ENCODE assay signal across 15 cellular contexts in the genomic region with DNA sequence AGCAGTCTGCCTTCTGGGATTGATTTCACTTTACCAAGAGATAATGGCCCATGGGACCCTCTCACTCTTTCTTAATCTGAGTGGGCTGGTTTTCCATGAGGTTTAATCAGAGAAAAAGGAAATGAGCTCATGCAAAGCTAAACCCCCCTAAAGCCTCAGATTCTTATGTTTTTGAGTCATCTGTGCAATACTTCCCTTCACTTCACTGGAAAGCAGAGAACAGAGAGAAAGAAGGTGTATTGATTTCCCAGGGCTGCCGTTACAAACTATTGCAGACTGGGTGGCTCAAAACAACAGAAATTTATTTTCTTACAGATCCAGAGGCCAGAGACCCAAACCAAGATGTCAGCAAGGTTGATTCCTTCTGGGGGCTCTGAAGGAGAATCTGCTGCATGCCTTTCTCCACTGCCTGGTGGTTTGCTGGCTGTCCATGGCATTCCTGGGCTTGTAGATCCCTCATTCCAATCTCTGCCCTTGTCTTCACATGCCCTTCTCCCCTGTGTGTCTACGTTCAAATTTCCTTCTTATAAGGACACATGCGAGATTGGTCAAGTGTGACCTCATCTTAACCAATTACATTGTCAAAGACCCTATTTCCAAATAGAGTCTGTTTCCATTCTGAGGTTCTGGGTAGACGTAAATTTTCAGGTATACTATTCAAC.
A peak's percentile ranks its signal among the peaks of the same experiment; 100 is the strongest.
DNase-seq lines count a peak whose midpoint lies in the region; TF ChIP-seq lines count a peak whose summit lies in the region.
"Had no signal": no experiment of that assay in that cellular context is flagged by ENCODE, and none has a peak within 500 bp of the region (broad histone marks: within the 10 kb centered on the region; RNA-seq: fewer than 3 reads in every experiment).

No MANE protein-coding gene starts in this region.

- CTCF ChIA-PET in AG04450 (lab: Charles Lee), result interaction anchor here (0.7 kb wide), 1 partner anchor 32 kb away, joined by 7 read pairs; no protein-coding TSS in a partner anchor

- no peaks in the 10 kb centered on the region for H3K4me1 ChIP-seq in prostate gland (replicated peaks)
- no peaks in the 10 kb centered on the region for H3K4me1 ChIP-seq in effector memory CD4-positive, alpha-beta T cell (ENCODE audit: control insufficient read depth, insufficient read depth, low read length, poor library complexity, severe bottlenecking)

- POLR2A ChIA-PET in AG04450 (lab: Yijun Ruan, JAX), result interaction anchor here (0.7 to 1.6 kb wide), 2 partner anchors 43 to 85 kb away, joined by 5 to 10 read pairs; a partner anchor contains a TSS

- peak; percentile 42 for DNase-seq in AG04450 (ENCODE audit: low read depth, low spot score)
- peak; percentile 66 for DNase-seq in HS-5 (ENCODE audit: low read depth)
- peak; percentile 66 for DNase-seq in brain microvascular endothelial cell
- peak; percentile 69 for DNase-seq in kidney glomerular epithelial cell (lab: John Stamatoyannopoulos, UW)
- no peak for DNase-seq in prostate gland (ENCODE audit: low spot score)
- no peak for DNase-seq in activated naive CD4-positive, alpha-beta T cell treated with anti-CD3 and anti-CD28 coated beads, Interleukin-2, amount 50 U/mL, for 16 hours
- DNase-seq in substantia nigra (lab: John Stamatoyannopoulos, UW), result no peak
- DNase-seq in effector memory CD4-positive, alpha-beta T cell, result no peak
- DNase-seq: activated B cell treated with CpG ODN at 0.5 μM for 24 hours; CD4-positive, CD25-positive, alpha-beta regulatory T cell; head of caudate nucleus; Kasumi-1; Right ventricle myocardium superior; transverse colon had no signal

- TF ChIP-seq CTCF in AG04450 (IDR thresholded peaks at IDR 0.05; ENCODE audit: low read depth, low read length) (no peak), brain microvascular endothelial cell (IDR thresholded peaks at IDR 0.05; ENCODE audit: low read depth, low read length, missing control alignments) (no peak), prostate gland (IDR thresholded peaks at IDR 0.05) (no peak)

- intact Hi-C loops in prostate gland (cut with DNase I), result no loop called here

- in situ Hi-C loops in brain microvascular endothelial cell (cut with HindIII; ENCODE audit: low pct_ligation_motif_present, low sequenced_read_pairs), result no loop called here

- 82% methylated on average over 4 of the region's 4 CpGs for WGBS in prostate gland

- H3K9me3 ChIP-seq in AG04450 (ENCODE audit: control insufficient read depth, insufficient read depth, low read length) (no peaks in the 10 kb centered on the region), prostate gland (no peaks in the 10 kb centered on the region)
- H3K9me3 ChIP-seq in effector memory CD4-positive, alpha-beta T cell (ENCODE audit: control insufficient read depth, low read length), result no peaks in the 10 kb centered on the region
- H3K9me3 ChIP-seq: transverse colon had no signal

- H3K36me3 ChIP-seq in brain microvascular endothelial cell (replicated peaks), result no peaks in the 10 kb centered on the region
- no peaks in the 10 kb centered on the region for H3K36me3 ChIP-seq in prostate gland
- no peaks in the 10 kb centered on the region for H3K36me3 ChIP-seq in effector memory CD4-positive, alpha-beta T cell (ENCODE audit: control insufficient read depth, insufficient read depth, low read length)
- H3K36me3 ChIP-seq: transverse colon had no signal

- no peak for TF ChIP-seq POLR2A in prostate gland (IDR thresholded peaks at IDR 0.05)

- H3K27ac ChIP-seq in AG04450 (ENCODE audit: low read depth, low read length) (peak overlapping the region; percentile 94), brain microvascular endothelial cell (peak overlapping the region; percentile 95), prostate gland (no peak overlapping the region), substantia nigra (ENCODE audit: low read depth, low read length, poor library complexity, severe bottlenecking) (no peak overlapping the region)
- H3K27ac ChIP-seq in effector memory CD4-positive, alpha-beta T cell (ENCODE audit: insufficient read depth, low read length, poor library complexity, severe bottlenecking), result no peak overlapping the region
- H3K27ac ChIP-seq: transverse colon had no signal

- H3K4me3 ChIP-seq in AG04450 (ENCODE audit: low read depth, low read length), result no peak overlapping the region
- peak overlapping the region; percentile 18 for H3K4me3 ChIP-seq in brain microvascular endothelial cell (ENCODE audit: low read depth, low read length)
- H3K4me3 ChIP-seq in prostate gland, result no peak overlapping the region
- no peak overlapping the region for H3K4me3 ChIP-seq in effector memory CD4-positive, alpha-beta T cell (ENCODE audit: insufficient read depth, low read depth, low read length, poor library complexity, severe bottlenecking)
- H3K4me3 ChIP-seq: lung, transverse colon had no signal

- no peaks in the 10 kb centered on the region for H3K27me3 ChIP-seq in AG04450 (ENCODE audit: control insufficient read depth, insufficient read depth, low read length)
- H3K27me3 ChIP-seq in brain microvascular endothelial cell (replicated peaks), result no peaks in the 10 kb centered on the region
- H3K27me3 ChIP-seq in prostate gland (replicated peaks; ENCODE audit: insufficient read depth), result no peaks in the 10 kb centered on the region
- no peaks in the 10 kb centered on the region for H3K27me3 ChIP-seq in effector memory CD4-positive, alpha-beta T cell (replicated peaks; ENCODE audit: control insufficient read depth, insufficient read depth, low read length, poor library complexity, severe bottlenecking)
- H3K27me3 ChIP-seq: transverse colon had no signal

Comparison
In these comparisons a context has a peak if more than half of its experiments do, and no peak if none do; other contexts are left out.
1. DNase-seq: peak in AG04450 (single experiment), HS-5 (single experiment), brain microvascular endothelial cell (single experiment) and kidney glomerular epithelial cell (single experiment); none in prostate gland (single experiment), activated naive CD4-positive, alpha-beta T cell treated with anti-CD3 and anti-CD28 coated beads, Interleukin-2, amount 50 U/mL, for 16 hours (single experiment), substantia nigra (0 of 49) and effector memory CD4-positive, alpha-beta T cell (0 of 3).
2. H3K27ac ChIP-seq: peak in AG04450 (single experiment) and brain microvascular endothelial cell (single experiment); none in prostate gland (0 of 2), substantia nigra (single experiment) and effector memory CD4-positive, alpha-beta T cell (single experiment).